ENCODE assay signal across 2 cellular contexts in genomic region chr18:24268784-24269550, GRCh38.
TF ChIP-seq lines count a peak whose summit lies in the region.

No MANE protein-coding gene starts in this region.

TF ChIP-seq in SK-N-SH, 30 proteins besides CTCF, POLR2A, EP300 and RAD21 (continued from another document):
- TF ChIP-seq MEF2A (IDR thresholded peaks at IDR 0.05; ENCODE audit: borderline replicate concordance, low read depth) (no peak), TAF1 (IDR thresholded peaks at IDR 0.05; ENCODE audit: borderline replicate concordance, low read depth, low read length) (no peak), FOSL2 (IDR thresholded peaks at IDR 0.05; ENCODE audit: borderline replicate concordance, low read depth) (no peak), JUND (IDR thresholded peaks at IDR 0.05) (no peak), NFIC (IDR thresholded peaks at IDR 0.05; ENCODE audit: borderline replicate concordance) (no peak), CHD2 (IDR thresholded peaks at IDR 0.05; ENCODE audit: low read length, partially characterized antibody) (no peak), EZH2phosphoT487 (IDR thresholded peaks at IDR 0.05; ENCODE audit: borderline replicate concordance, low read depth) (no peak), TCF12 (IDR thresholded peaks at IDR 0.05) (no peak), FOXM1 (IDR thresholded peaks at IDR 0.05; ENCODE audit: low read depth) (no peak), GATA2 (CRISPR knock-in tag; IDR thresholded peaks at IDR 0.05) (no peak), MXI1 (IDR thresholded peaks at IDR 0.05; ENCODE audit: low read depth, low read length) (no peak), RXRA (IDR thresholded peaks at IDR 0.05; ENCODE audit: borderline replicate concordance, low read depth) (no peak)
- TF ChIP-seq, protein P1, sequence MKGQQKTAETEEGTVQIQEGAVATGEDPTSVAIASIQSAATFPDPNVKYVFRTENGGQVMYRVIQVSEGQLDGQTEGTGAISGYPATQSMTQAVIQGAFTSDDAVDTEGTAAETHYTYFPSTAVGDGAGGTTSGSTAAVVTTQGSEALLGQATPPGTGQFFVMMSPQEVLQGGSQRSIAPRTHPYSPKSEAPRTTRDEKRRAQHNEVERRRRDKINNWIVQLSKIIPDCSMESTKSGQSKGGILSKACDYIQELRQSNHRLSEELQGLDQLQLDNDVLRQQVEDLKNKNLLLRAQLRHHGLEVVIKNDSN (IDR thresholded peaks at IDR 0.05; ENCODE audit: borderline replicate concordance, low read depth): no peak
- TF ChIP-seq, protein P2, sequence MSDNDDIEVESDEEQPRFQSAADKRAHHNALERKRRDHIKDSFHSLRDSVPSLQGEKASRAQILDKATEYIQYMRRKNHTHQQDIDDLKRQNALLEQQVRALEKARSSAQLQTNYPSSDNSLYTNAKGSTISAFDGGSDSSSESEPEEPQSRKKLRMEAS (IDR thresholded peaks at IDR 0.05; ENCODE audit: low read depth): no peak
- TF ChIP-seq, protein P3, sequence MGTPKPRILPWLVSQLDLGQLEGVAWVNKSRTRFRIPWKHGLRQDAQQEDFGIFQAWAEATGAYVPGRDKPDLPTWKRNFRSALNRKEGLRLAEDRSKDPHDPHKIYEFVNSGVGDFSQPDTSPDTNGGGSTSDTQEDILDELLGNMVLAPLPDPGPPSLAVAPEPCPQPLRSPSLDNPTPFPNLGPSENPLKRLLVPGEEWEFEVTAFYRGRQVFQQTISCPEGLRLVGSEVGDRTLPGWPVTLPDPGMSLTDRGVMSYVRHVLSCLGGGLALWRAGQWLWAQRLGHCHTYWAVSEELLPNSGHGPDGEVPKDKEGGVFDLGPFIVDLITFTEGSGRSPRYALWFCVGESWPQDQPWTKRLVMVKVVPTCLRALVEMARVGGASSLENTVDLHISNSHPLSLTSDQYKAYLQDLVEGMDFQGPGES (IDR thresholded peaks at IDR 0.05; ENCODE audit: low read depth, low read length): no peak
TF ChIP-seq in SK-N-SH: peak in this region for 0.

TF ChIP-seq in SK-N-SH treated with all-trans-retinoic acid at 6 μM for 48 hours, 23 proteins besides CTCF, POLR2A, EP300 and RAD21 (continued from another document):
- TF ChIP-seq POU6F1 (CRISPR knock-in tag; IDR thresholded peaks at IDR 0.05; ENCODE audit: borderline replicate concordance, low read depth) (no peak), BACH2 (CRISPR knock-in tag; IDR thresholded peaks at IDR 0.05; ENCODE audit: borderline replicate concordance) (no peak), CREB5 (CRISPR knock-in tag; IDR thresholded peaks at IDR 0.05; ENCODE audit: low read depth) (no peak), PPARA (CRISPR knock-in tag; IDR thresholded peaks at IDR 0.05; ENCODE audit: borderline replicate concordance) (no peak)
- TF ChIP-seq, protein P4, sequence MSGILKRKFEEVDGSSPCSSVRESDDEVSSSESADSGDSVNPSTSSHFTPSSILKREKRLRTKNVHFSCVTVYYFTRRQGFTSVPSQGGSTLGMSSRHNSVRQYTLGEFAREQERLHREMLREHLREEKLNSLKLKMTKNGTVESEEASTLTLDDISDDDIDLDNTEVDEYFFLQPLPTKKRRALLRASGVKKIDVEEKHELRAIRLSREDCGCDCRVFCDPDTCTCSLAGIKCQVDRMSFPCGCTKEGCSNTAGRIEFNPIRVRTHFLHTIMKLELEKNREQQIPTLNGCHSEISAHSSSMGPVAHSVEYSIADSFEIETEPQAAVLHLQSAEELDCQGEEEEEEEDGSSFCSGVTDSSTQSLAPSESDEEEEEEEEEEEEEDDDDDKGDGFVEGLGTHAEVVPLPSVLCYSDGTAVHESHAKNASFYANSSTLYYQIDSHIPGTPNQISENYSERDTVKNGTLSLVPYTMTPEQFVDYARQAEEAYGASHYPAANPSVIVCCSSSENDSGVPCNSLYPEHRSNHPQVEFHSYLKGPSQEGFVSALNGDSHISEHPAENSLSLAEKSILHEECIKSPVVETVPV (CRISPR knock-in tag; IDR thresholded peaks at IDR 0.05): no peak
TF ChIP-seq in SK-N-SH treated with all-trans-retinoic acid at 6 μM for 48 hours: peak in this region for 0.
